Comparison of ENCODE assay signal across 1 cellular context in genomic region chr13:78586706-78587105, GRCh38.
A peak's percentile ranks its signal among the peaks of the same experiment; 100 is the strongest.
TF ChIP-seq lines count a peak whose summit lies in the region.

No MANE protein-coding gene starts in this region.

TF ChIP-seq in H1, 55 proteins besides CTCF, POLR2A, EP300 and RAD21 (continued from another document):
- TF ChIP-seq TCF12 (IDR thresholded peaks at IDR 0.05; ENCODE audit: low read depth, low read length), result 0 out of 2 replicates have a peak, but pooled peaks have one; percentile 20
- TF ChIP-seq CBX5 (IDR thresholded peaks at IDR 0.05; ENCODE audit: low read depth, low read length), result no peak
- TF ChIP-seq TBP (IDR thresholded peaks at IDR 0.05; ENCODE audit: low read depth, low read length), result no peak; the same call in 1 of the 2 replicates
- peak; percentile 19 for TF ChIP-seq EZH2 (IDR thresholded peaks at IDR 0.05; ENCODE audit: low read depth, low read length, severe bottlenecking)
- TF ChIP-seq FOSL1 (IDR thresholded peaks at IDR 0.05; ENCODE audit: insufficient read depth, low read depth, low read length), result 0 out of 2 replicates have a peak, but pooled peaks have one; percentile 3
- peak; percentile 18; the same call in 1 of the 2 replicates for TF ChIP-seq KDM1A (IDR thresholded peaks at IDR 0.05; ENCODE audit: borderline replicate concordance, low read length)
- TF ChIP-seq GABPA (IDR thresholded peaks at IDR 0.05; ENCODE audit: borderline replicate concordance, insufficient read depth, low read length), result 0 out of 2 replicates have a peak, but pooled peaks have one; percentile 53
- TF ChIP-seq MAX (IDR thresholded peaks at IDR 0.05), result peak; percentile 54
- TF ChIP-seq ZNF274 (IDR thresholded peaks at IDR 0.05; ENCODE audit: borderline replicate concordance, extremely low read depth, low read length), result no peak
- TF ChIP-seq GTF2F1 (IDR thresholded peaks at IDR 0.05; ENCODE audit: borderline replicate concordance, low read depth, low read length), result no peak
- 0 out of 2 replicates have a peak, but pooled peaks have one; percentile 53 for TF ChIP-seq YY1 (IDR thresholded peaks at IDR 0.05; ENCODE audit: low read depth, low read length)
- TF ChIP-seq ATF2 (IDR thresholded peaks at IDR 0.05; ENCODE audit: low read length), result no peak
- TF ChIP-seq JUND (IDR thresholded peaks at IDR 0.05; ENCODE audit: low read length), result no peak
- TF ChIP-seq E2F6 (IDR thresholded peaks at IDR 0.05), result no peak
- TF ChIP-seq SUZ12 (IDR thresholded peaks at IDR 0.05; ENCODE audit: low read length), result peak; percentile 36; the same call in 1 of the 2 replicates
- no peak for TF ChIP-seq SIN3A (conservative IDR thresholded peaks at IDR 0.05 in 1 of 2, IDR thresholded peaks at IDR 0.05 in 1 of 2; ENCODE audit: low read depth in 1 of 2, low read length in 2 of 2)
- no peak for TF ChIP-seq POU5F1 (IDR thresholded peaks at IDR 0.05; ENCODE audit: low read depth, low read length)
- TF ChIP-seq SP4 (IDR thresholded peaks at IDR 0.05; ENCODE audit: low read length), result no peak
- TF ChIP-seq TAF7 (optimal IDR thresholded peaks at IDR 0.05; ENCODE audit: borderline replicate concordance, low read depth, low read length), result no peak
- TF ChIP-seq CBX8 (IDR thresholded peaks at IDR 0.05; ENCODE audit: borderline replicate concordance, low read depth, low read length), result no peak
- peak; percentile 45 for TF ChIP-seq NANOG (IDR thresholded peaks at IDR 0.05; ENCODE audit: insufficient read depth, low read depth, low read length, poor library complexity, severe bottlenecking)
